In genomic region chr14:50389668-50390441, GRCh38 we compare ENCODE assay signal across 19 cellular contexts. TPM values are rescaled to one million over a fixed set of nuclear protein-coding genes. Genes with fewer than 3 reads are reported as not detected.
A peak's percentile ranks its signal among the peaks of the same experiment; 100 is the strongest.
DNase-seq lines count a peak whose midpoint lies in the region; ATAC-seq, FAIRE-seq and TF ChIP-seq lines count a peak whose summit lies in the region.
"Had no signal": no experiment of that assay in that cellular context is flagged by ENCODE, and none has a peak within 500 bp of the region (broad histone marks: within the 10 kb centered on the region; RNA-seq: fewer than 3 reads in every experiment).

No MANE protein-coding gene starts in this region.

- H3K36me3 ChIP-seq in muscle layer of duodenum (ENCODE audit: control insufficient read depth in 1 of 2, insufficient read depth in 2 of 2, low read length in 2 of 2) (no peaks in the 10 kb centered on the region), upper lobe of right lung (no peaks in the 10 kb centered on the region)

- DNase-seq in RCC 7860 (ENCODE audit: low spot score) (peak; percentile 18), kidney tubule cell (ENCODE audit: low spot score) (peak; percentile 93), upper lobe of right lung (no peak), immature natural killer cell (no peak), retina (no peak)
- DNase-seq: AML-193, Calu3, DND-41, GF-D8, NCI-H1048, NCI-H2227 treated with DMSO at 0.1 percent for 48 hours, NCI-H524 treated with DMSO at 0.1 percent for 48 hours, Right ventricle myocardium superior had no signal

- peak overlapping the region; percentile 70 for H3K27ac ChIP-seq in 22Rv1
- peak overlapping the region; percentile 36 for H3K27ac ChIP-seq in muscle layer of duodenum (ENCODE audit: low read length)
- H3K27ac ChIP-seq in upper lobe of right lung: no peak overlapping the region
- H3K27ac ChIP-seq: HL-60 had no signal

- H3K4me1 ChIP-seq in muscle layer of duodenum (ENCODE audit: control insufficient read depth in 1 of 2, insufficient read depth in 2 of 2, low read length in 2 of 2) (no peaks in the 10 kb centered on the region), upper lobe of right lung (peaks cover 8% of the 10 kb centered on the region)

- H3K27me3 Mint-ChIP-seq in immature natural killer cell (ENCODE audit: low read depth in 3 of 3): peaks cover 0 to 1% (median 0%) of the 10 kb centered on the region in 3 donors

- no peaks in the 10 kb centered on the region for H3K9me3 Mint-ChIP-seq in immature natural killer cell
- H3K9me3 Mint-ChIP-seq: GM23338 had no signal

- H3K27me3 ChIP-seq in muscle layer of duodenum (ENCODE audit: low read depth, low read length): no peaks in the 10 kb centered on the region
- H3K27me3 ChIP-seq in upper lobe of right lung: no peaks in the 10 kb centered on the region

- H3K36me3 Mint-ChIP-seq in immature natural killer cell: peaks cover 0 to 5% (median 4%) of the 10 kb centered on the region in 3 donors

- intact Hi-C loops in upper lobe of right lung (cut with DNase I): loop anchor here (10.0 kb wide), 1 partner anchor 55 kb away; no protein-coding TSS in a partner anchor

- no peak for ATAC-seq in upper lobe of right lung
- ATAC-seq in GM21381 (IDR thresholded peaks at IDR 0.05; ENCODE audit: unreplicated experiment): no peak
- ATAC-seq: GM23338, K562 had no signal

- no peak overlapping the region for H3K4me3 Mint-ChIP-seq in immature natural killer cell
- H3K4me3 Mint-ChIP-seq: GM23338 had no signal

- FAIRE-seq in RCC 7860 (lab: Jason Lieb, UNC): no peak
- FAIRE-seq: K562 had no signal

- no peaks in the 10 kb centered on the region for H3K4me1 Mint-ChIP-seq in immature natural killer cell

- H3K4me3 ChIP-seq in muscle layer of duodenum (ENCODE audit: low read depth in 1 of 2, low read length in 2 of 2) (no peak overlapping the region), upper lobe of right lung (no peak overlapping the region)
- H3K4me3 ChIP-seq: GM23338, K562 had no signal

- TF ChIP-seq CTCF in 22Rv1 (IDR thresholded peaks at IDR 0.05) (no peak), upper lobe of right lung (IDR thresholded peaks at IDR 0.05) (no peak)

- no peaks in the 10 kb centered on the region for H3K9me3 ChIP-seq in muscle layer of duodenum (ENCODE audit: control insufficient read depth in 1 of 2, low read length in 2 of 2)
- H3K9me3 ChIP-seq in upper lobe of right lung: no peaks in the 10 kb centered on the region

- H3K27ac Mint-ChIP-seq in immature natural killer cell: no peak overlapping the region
- H3K27ac Mint-ChIP-seq: GM23338 had no signal

RNA-seq across cellular contexts. Expression of gene CDKL1, which starts 6.8 kb away (rescaled TPM):
- total RNA-seq in upper lobe of right lung: 20.7 TPM
- polyA plus RNA-seq in immature natural killer cell: 1 to 10 TPM; 3.6 to 9.9 (median 5.4) TPM

Comparison
In these comparisons a context has a peak if more than half of its experiments do, and no peak if none do; other contexts are left out.
1. DNase-seq: peak in RCC 7860 (single experiment) and kidney tubule cell (single experiment); none in upper lobe of right lung (single experiment), immature natural killer cell (0 of 3) and retina (single experiment).